19 cellular contexts compared by ENCODE assay signal in the genomic region with DNA sequence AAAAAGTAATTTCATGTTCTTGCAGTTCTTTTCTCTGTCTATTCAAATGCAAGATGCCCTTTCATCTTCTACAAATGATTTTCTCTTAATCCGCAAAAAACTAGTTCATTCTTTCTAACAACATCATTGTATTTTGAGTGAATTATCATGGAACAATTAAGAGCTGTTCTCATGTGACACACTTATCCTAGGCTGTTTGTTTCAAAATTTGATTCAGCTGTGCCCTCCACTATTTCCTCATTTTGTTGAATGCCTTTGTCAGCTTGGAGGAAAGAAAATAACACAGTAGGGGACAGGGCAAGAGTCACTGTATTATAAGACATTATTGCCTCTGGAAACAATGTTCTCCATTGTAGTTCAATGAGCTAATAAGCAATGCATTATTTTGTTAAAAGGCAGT.
DNase-seq lines count a peak whose midpoint lies in the region; ATAC-seq and TF ChIP-seq lines count a peak whose summit lies in the region.
"Had no signal": no experiment of that assay in that cellular context is flagged by ENCODE, and none has a peak within 500 bp of the region (broad histone marks: within the 10 kb centered on the region; RNA-seq: fewer than 3 reads in every experiment).

No MANE protein-coding gene starts in this region.

- no peak overlapping the region for H2AFZ ChIP-seq in GM23338

- H3K4me2 ChIP-seq in GM23338: no peak overlapping the region

- H3K36me3 Mint-ChIP-seq in GM23338 (ENCODE audit: low read depth): no peaks in the 10 kb centered on the region
- H3K36me3 Mint-ChIP-seq: CD4-positive, CD25-positive, alpha-beta regulatory T cell had no signal

- no peaks in the 10 kb centered on the region for H4K20me1 ChIP-seq in GM23338 (replicated peaks; ENCODE audit: insufficient read depth)

- no peaks in the 10 kb centered on the region for H3K9me2 ChIP-seq in GM23338 (ENCODE audit: insufficient read depth)

- H3K79me2 ChIP-seq in GM23338 (replicated peaks; ENCODE audit: insufficient read depth): no peaks in the 10 kb centered on the region

- no peaks in the 10 kb centered on the region for H3K4me1 ChIP-seq in GM23338 (ENCODE audit: insufficient read depth)
- H3K4me1 ChIP-seq: Caco-2, SJSA1 had no signal

- DNase-seq in NCI-H146 treated with DMSO at 0.1 percent for 48 hours (lab: John Stamatoyannopoulos, UW; ENCODE audit: unreplicated experiment) (peak; percentile 77), OCI-M1 (lab: John Stamatoyannopoulos, UW) (peak; percentile 65), dermis blood vessel endothelial cell (peak; percentile 34), pons (ENCODE audit: low spot score) (peak; percentile 19), GM23338 (ENCODE audit: low spot score) (no peak)
- DNase-seq: Caco-2; CD4-positive, CD25-positive, alpha-beta regulatory T cell; DMS 273 treated with DMSO at 0.1 percent for 48 hours; DMS79 treated with DMSO at 0.1 percent for 48 hours; H7; KBM-7; MM.1S; NCI-H1048; NCI-H1694; NCI-H510A had no signal

- no peak overlapping the region for H3K4me3 ChIP-seq in GM23338
- H3K4me3 ChIP-seq: SJSA1 had no signal

- no peaks in the 10 kb centered on the region for H3K27me3 ChIP-seq in GM23338 (ENCODE audit: insufficient read depth)
- H3K27me3 ChIP-seq: SJSA1 had no signal

- no peak overlapping the region for H3K27ac ChIP-seq in GM23338 (ENCODE audit: low read depth)
- H3K27ac ChIP-seq: SJSA1 had no signal

- no peaks in the 10 kb centered on the region for H3K9me3 Mint-ChIP-seq in GM23338

- peaks cover 7% of the 10 kb centered on the region; the same call in 2 of the 3 replicates for H3K4me1 Mint-ChIP-seq in GM23338
- H3K4me1 Mint-ChIP-seq: CD4-positive, CD25-positive, alpha-beta regulatory T cell had no signal

- no peaks in the 10 kb centered on the region for H3K36me3 ChIP-seq in GM23338 (ENCODE audit: insufficient read depth)
- H3K36me3 ChIP-seq: SJSA1 had no signal

- no peak overlapping the region for H3K27ac Mint-ChIP-seq in GM23338
- H3K27ac Mint-ChIP-seq: CD4-positive, CD25-positive, alpha-beta regulatory T cell had no signal

- no peak for TF ChIP-seq CTCF in GM23338 (conservative IDR thresholded peaks at IDR 0.05; ENCODE audit: low read depth in 2 of 2)

- H3K4me3 Mint-ChIP-seq in GM23338: no peak overlapping the region
- H3K4me3 Mint-ChIP-seq: CD4-positive, CD25-positive, alpha-beta regulatory T cell had no signal

- ATAC-seq in HG02623 (IDR thresholded peaks at IDR 0.05; ENCODE audit: unreplicated experiment) (no peak), GM23338 (no peak), HG02981 (IDR thresholded peaks at IDR 0.05; ENCODE audit: unreplicated experiment) (no peak)
- ATAC-seq: Right ventricle myocardium inferior had no signal

- no peaks in the 10 kb centered on the region for H3K27me3 Mint-ChIP-seq in GM23338 (ENCODE audit: insufficient read depth, low read depth, poor library complexity)

- no peaks in the 10 kb centered on the region for H3F3A ChIP-seq in GM23338 (replicated peaks; ENCODE audit: low read depth)

TF ChIP-seq in GM23338, 12 proteins besides CTCF, POLR2A, EP300 and RAD21 (continues in another document):
- TF ChIP-seq, protein P1, sequence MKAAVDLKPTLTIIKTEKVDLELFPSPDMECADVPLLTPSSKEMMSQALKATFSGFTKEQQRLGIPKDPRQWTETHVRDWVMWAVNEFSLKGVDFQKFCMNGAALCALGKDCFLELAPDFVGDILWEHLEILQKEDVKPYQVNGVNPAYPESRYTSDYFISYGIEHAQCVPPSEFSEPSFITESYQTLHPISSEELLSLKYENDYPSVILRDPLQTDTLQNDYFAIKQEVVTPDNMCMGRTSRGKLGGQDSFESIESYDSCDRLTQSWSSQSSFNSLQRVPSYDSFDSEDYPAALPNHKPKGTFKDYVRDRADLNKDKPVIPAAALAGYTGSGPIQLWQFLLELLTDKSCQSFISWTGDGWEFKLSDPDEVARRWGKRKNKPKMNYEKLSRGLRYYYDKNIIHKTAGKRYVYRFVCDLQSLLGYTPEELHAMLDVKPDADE (IDR thresholded peaks at IDR 0.05): no peak
- TF ChIP-seq EZH2phosphoT487 (IDR thresholded peaks at IDR 0.05; ENCODE audit: unreplicated experiment): no peak
- TF ChIP-seq, protein P2, sequence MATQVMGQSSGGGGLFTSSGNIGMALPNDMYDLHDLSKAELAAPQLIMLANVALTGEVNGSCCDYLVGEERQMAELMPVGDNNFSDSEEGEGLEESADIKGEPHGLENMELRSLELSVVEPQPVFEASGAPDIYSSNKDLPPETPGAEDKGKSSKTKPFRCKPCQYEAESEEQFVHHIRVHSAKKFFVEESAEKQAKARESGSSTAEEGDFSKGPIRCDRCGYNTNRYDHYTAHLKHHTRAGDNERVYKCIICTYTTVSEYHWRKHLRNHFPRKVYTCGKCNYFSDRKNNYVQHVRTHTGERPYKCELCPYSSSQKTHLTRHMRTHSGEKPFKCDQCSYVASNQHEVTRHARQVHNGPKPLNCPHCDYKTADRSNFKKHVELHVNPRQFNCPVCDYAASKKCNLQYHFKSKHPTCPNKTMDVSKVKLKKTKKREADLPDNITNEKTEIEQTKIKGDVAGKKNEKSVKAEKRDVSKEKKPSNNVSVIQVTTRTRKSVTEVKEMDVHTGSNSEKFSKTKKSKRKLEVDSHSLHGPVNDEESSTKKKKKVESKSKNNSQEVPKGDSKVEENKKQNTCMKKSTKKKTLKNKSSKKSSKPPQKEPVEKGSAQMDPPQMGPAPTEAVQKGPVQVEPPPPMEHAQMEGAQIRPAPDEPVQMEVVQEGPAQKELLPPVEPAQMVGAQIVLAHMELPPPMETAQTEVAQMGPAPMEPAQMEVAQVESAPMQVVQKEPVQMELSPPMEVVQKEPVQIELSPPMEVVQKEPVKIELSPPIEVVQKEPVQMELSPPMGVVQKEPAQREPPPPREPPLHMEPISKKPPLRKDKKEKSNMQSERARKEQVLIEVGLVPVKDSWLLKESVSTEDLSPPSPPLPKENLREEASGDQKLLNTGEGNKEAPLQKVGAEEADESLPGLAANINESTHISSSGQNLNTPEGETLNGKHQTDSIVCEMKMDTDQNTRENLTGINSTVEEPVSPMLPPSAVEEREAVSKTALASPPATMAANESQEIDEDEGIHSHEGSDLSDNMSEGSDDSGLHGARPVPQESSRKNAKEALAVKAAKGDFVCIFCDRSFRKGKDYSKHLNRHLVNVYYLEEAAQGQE (IDR thresholded peaks at IDR 0.05; ENCODE audit: unreplicated experiment): no peak
- no peak for TF ChIP-seq STAT1 (IDR thresholded peaks at IDR 0.05; ENCODE audit: unreplicated experiment)
- TF ChIP-seq CREB1 (CRISPR knock-in tag; IDR thresholded peaks at IDR 0.05; ENCODE audit: low read depth): no peak
- no peak for TF ChIP-seq EZH2 (IDR thresholded peaks at IDR 0.05; ENCODE audit: low read depth, unreplicated experiment)
- no peak for TF ChIP-seq ZNF331 (CRISPR knock-in tag; IDR thresholded peaks at IDR 0.05; ENCODE audit: low read depth)
